22 cellular contexts compared by ENCODE assay signal in genomic region chr10:29469481-29470354, GRCh38.
DNase-seq lines count a peak whose midpoint lies in the region; ATAC-seq and TF ChIP-seq lines count a peak whose summit lies in the region.
"Had no signal": no experiment of that assay in that cellular context is flagged by ENCODE, and none has a peak within 500 bp of the region (broad histone marks: within the 10 kb centered on the region; RNA-seq: fewer than 3 reads in every experiment).

No MANE protein-coding gene starts in this region.

- POLR2A ChIA-PET in WTC11 (lab: Charles Lee) = no interaction called here

- H3K4me3 Mint-ChIP-seq in WTC11 = no peak overlapping the region
- H3K4me3 Mint-ChIP-seq: activated CD4-positive, alpha-beta T cell treated with anti-CD3 and anti-CD28 coated beads, Interleukin-2, amount 10 ng/mL, durations not matched to agents 24 days and 14 days; CD4-positive, CD25-positive, alpha-beta regulatory T cell; stimulated activated naive B cell treated with anti-CD40 and anti-IgM and Interleukin-4, amounts not matched to agents 10 μg/mL and 1 μg/mL and 100 μg/mL, for 72 hours had no signal

- peaks cover 66 to 73% of the 10 kb centered on the region in 2 donors for H3K36me3 ChIP-seq in stomach smooth muscle (ENCODE audit: control insufficient read depth in 2 of 2, insufficient read depth in 2 of 2, low read length in 2 of 2)

- no peaks in the 10 kb centered on the region for H3K27me3 Mint-ChIP-seq in WTC11 (ENCODE audit: low read depth)
- H3K27me3 Mint-ChIP-seq: activated CD4-positive, alpha-beta T cell treated with anti-CD3 and anti-CD28 coated beads, Interleukin-2, amount 10 ng/mL, durations not matched to agents 24 days and 14 days; CD4-positive, CD25-positive, alpha-beta regulatory T cell; stimulated activated naive B cell treated with anti-CD40 and anti-IgM and Interleukin-4, amounts not matched to agents 10 μg/mL and 1 μg/mL and 100 μg/mL, for 72 hours had no signal

- CTCF ChIA-PET in WTC11 (lab: Charles Lee) = interaction anchor here (2.2 to 2.5 kb wide), 2 partner anchors 24 to 65 kb away, joined by 7 to 9 read pairs; no protein-coding TSS in a partner anchor

- TF ChIP-seq CTCF in WTC11 (IDR thresholded peaks at IDR 0.05) = no peak

- no peaks in the 10 kb centered on the region for H3K9me3 ChIP-seq in stomach smooth muscle (ENCODE audit: control insufficient read depth in 2 of 2, low read length in 2 of 2)
- H3K9me3 ChIP-seq: adrenal gland, esophagus squamous epithelium, right lobe of liver had no signal

- no peaks in the 10 kb centered on the region for H3K9me3 Mint-ChIP-seq in WTC11
- H3K9me3 Mint-ChIP-seq: activated CD4-positive, alpha-beta T cell treated with anti-CD3 and anti-CD28 coated beads, Interleukin-2, amount 10 ng/mL, durations not matched to agents 24 days and 14 days; CD4-positive, CD25-positive, alpha-beta regulatory T cell had no signal

- H3K9ac ChIP-seq in stomach smooth muscle (ENCODE audit: low read length in 2 of 2) = no peak overlapping the region

- peak; percentile 31 for DNase-seq in CMK (ENCODE audit: low read depth)
- DNase-seq in WTC11 (ENCODE audit: low spot score) = no peak
- peak; percentile 22 for DNase-seq in islet precursor cell
- no peak for DNase-seq in hypothalamus (lab: John Stamatoyannopoulos, UW)
- no peak for DNase-seq in SHP77 (lab: John Stamatoyannopoulos, UW)
- DNase-seq: activated effector memory CD4-positive, alpha-beta T cell treated with Interleukin-2 at 50 U/mL for 16 hours; CD4-positive, CD25-positive, alpha-beta regulatory T cell; central memory CD4-positive, alpha-beta T cell; DMS79 treated with DMSO at 0.1 percent for 48 hours; effector CD4-positive, alpha-beta T cell; esophagus squamous epithelium; KG1; MV-4-11; NCI-H2029 treated with DMSO at 0.1 percent for 48 hours; right lobe of liver; RPMI8226; stimulated activated naive B cell treated with anti-CD40 and anti-IgM and Interleukin-4, amounts not matched to agents 10 μg/mL and 1 μg/mL and 100 μg/mL, for 72 hours had no signal

- ATAC-seq in WTC11 (peak; percentile 8; the same call in 1 of the 2 replicates), GM18520 (IDR thresholded peaks at IDR 0.05; ENCODE audit: unreplicated experiment) (no peak), GM18505 (IDR thresholded peaks at IDR 0.05; ENCODE audit: unreplicated experiment) (no peak)

- H3K4me1 ChIP-seq in stomach smooth muscle (ENCODE audit: control insufficient read depth, insufficient read depth, low read length) = peaks cover 36% of the 10 kb centered on the region

- TF ChIP-seq POLR2A in GM18505 (IDR thresholded peaks at IDR 0.05; ENCODE audit: borderline replicate concordance, extremely low read depth, insufficient read depth, insufficient read length) = no peak

- peak overlapping the region; percentile 69 for H3K27ac ChIP-seq in stomach smooth muscle (ENCODE audit: low read length)
- H3K27ac ChIP-seq: right lobe of liver had no signal

- H3K27ac Mint-ChIP-seq in WTC11 = no peak overlapping the region
- H3K27ac Mint-ChIP-seq: activated CD4-positive, alpha-beta T cell treated with anti-CD3 and anti-CD28 coated beads, Interleukin-2, amount 10 ng/mL, durations not matched to agents 24 days and 14 days; CD4-positive, CD25-positive, alpha-beta regulatory T cell had no signal

- no peak overlapping the region for H3K4me3 ChIP-seq in stomach smooth muscle (ENCODE audit: low read length in 2 of 2)
- H3K4me3 ChIP-seq: adrenal gland, esophagus squamous epithelium, right lobe of liver had no signal

- peaks cover 38% of the 10 kb centered on the region for H3K36me3 Mint-ChIP-seq in WTC11

- no peaks in the 10 kb centered on the region for H3K27me3 ChIP-seq in stomach smooth muscle (ENCODE audit: control insufficient read depth in 1 of 2, insufficient read depth in 2 of 2, low read length in 2 of 2)
- H3K27me3 ChIP-seq: adrenal gland, esophagus squamous epithelium, right lobe of liver had no signal

- H3K4me1 Mint-ChIP-seq in WTC11 = peaks cover 28% of the 10 kb centered on the region
- H3K4me1 Mint-ChIP-seq: CD4-positive, CD25-positive, alpha-beta regulatory T cell had no signal

TF ChIP-seq in WTC11, 78 proteins besides CTCF, POLR2A, EP300 and RAD21:
- TF ChIP-seq TEAD1 (CRISPR knock-in tag; IDR thresholded peaks at IDR 0.05) = no peak
- no peak for TF ChIP-seq NFYB (CRISPR knock-in tag; conservative IDR thresholded peaks at IDR 0.05; ENCODE audit: low read depth)
- no peak for TF ChIP-seq NR3C1 (CRISPR knock-in tag; conservative IDR thresholded peaks at IDR 0.05; ENCODE audit: low read depth)
- no peak for TF ChIP-seq SP1 (CRISPR knock-in tag; conservative IDR thresholded peaks at IDR 0.05)
- TF ChIP-seq SOX15 (CRISPR knock-in tag; IDR thresholded peaks at IDR 0.05) = no peak
- TF ChIP-seq HMGXB4 (CRISPR knock-in tag; IDR thresholded peaks at IDR 0.05) = no peak
- no peak for TF ChIP-seq ATF2 (CRISPR knock-in tag; IDR thresholded peaks at IDR 0.05; ENCODE audit: borderline replicate concordance, low read depth)
- TF ChIP-seq SMAD3 (CRISPR knock-in tag; IDR thresholded peaks at IDR 0.05; ENCODE audit: borderline replicate concordance) = no peak
- no peak for TF ChIP-seq ETV6 (CRISPR knock-in tag; IDR thresholded peaks at IDR 0.05)
- TF ChIP-seq KAT7 (CRISPR knock-in tag; IDR thresholded peaks at IDR 0.05; ENCODE audit: borderline replicate concordance) = no peak
- TF ChIP-seq ZNF425 (CRISPR knock-in tag; conservative IDR thresholded peaks at IDR 0.05) = no peak
- TF ChIP-seq SMAD4 (CRISPR knock-in tag; IDR thresholded peaks at IDR 0.05) = no peak
- no peak for TF ChIP-seq USF1 (CRISPR knock-in tag; IDR thresholded peaks at IDR 0.05)
- TF ChIP-seq IRF1 (CRISPR knock-in tag; IDR thresholded peaks at IDR 0.05) = no peak
- no peak for TF ChIP-seq FOXP1 (CRISPR knock-in tag; IDR thresholded peaks at IDR 0.05; ENCODE audit: borderline replicate concordance)
- no peak for TF ChIP-seq E2F5 (CRISPR knock-in tag; IDR thresholded peaks at IDR 0.05)

Comparison
In these comparisons a context has a peak if more than half of its experiments do, and no peak if none do; other contexts are left out.
1. DNase-seq: peak in CMK (single experiment) and islet precursor cell (single experiment); none in WTC11 (single experiment), hypothalamus (0 of 51) and SHP77 (0 of 2).